28 cellular contexts compared by ENCODE assay signal in the genomic region with DNA sequence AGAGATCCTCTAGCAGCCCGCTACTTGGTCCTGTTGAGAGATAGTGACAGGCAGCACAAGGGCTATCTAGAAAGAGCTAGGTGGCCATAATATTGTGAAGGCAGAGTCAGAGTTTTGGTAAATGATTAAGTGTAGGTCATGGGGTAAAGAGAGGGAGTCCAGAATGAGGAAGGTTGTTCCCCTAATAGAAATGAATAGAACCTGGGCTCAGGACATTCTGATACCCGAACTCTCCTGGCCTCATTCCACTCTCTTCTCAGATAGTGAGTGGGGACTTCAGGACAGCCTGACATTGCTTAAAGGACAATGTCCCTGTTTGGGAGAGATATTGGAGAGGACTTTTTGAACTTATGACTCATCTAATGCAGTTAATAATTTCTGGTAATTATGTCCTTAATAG. TPM values are rescaled to one million over a fixed set of nuclear protein-coding genes. Genes with fewer than 3 reads are reported as not detected.
"Had no signal": no experiment of that assay in that cellular context is flagged by ENCODE, and none has a peak within 500 bp of the region (broad histone marks: within the 10 kb centered on the region; RNA-seq: fewer than 3 reads in every experiment).

No MANE protein-coding gene starts in this region.

- H3K27ac ChIP-seq: brain microvascular endothelial cell, KMS-11, SJCRH30, WERI-Rb-1 had no signal

- DNase-seq: activated CD4-positive, alpha-beta memory T cell treated with anti-CD3 and anti-CD28 coated beads, Interleukin-2, amount 10 ng/mL, durations not matched to agents 7 days and 5 days; activated CD4-positive, alpha-beta T cell treated with anti-CD3 and anti-CD28 coated beads for 36 hours; activated CD4-positive, alpha-beta T cell treated with anti-CD3 and anti-CD28 coated beads, Interleukin-2, amount 50 U/mL, for 1 hour; activated gamma-delta T cell; activated naive CD4-positive, alpha-beta T cell treated with anti-CD3 and anti-CD28 coated beads for 36 hours; activated T-cell treated with anti-CD3 and anti-CD28 coated beads for 4 hours; activated T-cell treated with anti-CD3 and anti-CD28 coated beads, Interleukin-2, amount 50 U/mL, for 48 hours; amygdala; brain microvascular endothelial cell; MG63; MV-4-11; NCI-H1105; NCI-H1436; NCI-H187; NCI-H2081; NCI-H446; NCI-H524; PC-3; SJCRH30; SK-N-SH; T-helper 1 cell; WERI-Rb-1 had no signal

- H3K4me3 ChIP-seq: MG63, SJCRH30 had no signal

- H3K36me3 ChIP-seq: brain microvascular endothelial cell, MG63, SJCRH30, WERI-Rb-1 had no signal

- FAIRE-seq: astrocyte had no signal

- H3K27me3 ChIP-seq: SJCRH30 had no signal

- ATAC-seq: activated CD4-positive, alpha-beta T cell treated with anti-CD3 and anti-CD28 coated beads for 36 hours; activated T-helper 17 cell treated with anti-CD3 and anti-CD28 coated beads, Interleukin-2, amount 50 U/mL, for 72 hours; PC-3 had no signal

- H3K9me3 ChIP-seq: MG63, SJCRH30, SK-N-SH had no signal

- H3K4me1 ChIP-seq: SJCRH30 had no signal

RNA-seq across cellular contexts. Expression of gene SLC5A1, which starts 20.6 kb away (rescaled TPM):
- total RNA-seq: activated CD4-positive, alpha-beta memory T cell treated with anti-CD3 and anti-CD28 coated beads, Interleukin-2, amount 10 ng/mL, durations not matched to agents 7 days and 5 days; activated CD4-positive, alpha-beta T cell treated with anti-CD3 and anti-CD28 coated beads for 36 hours; activated CD8-positive, alpha-beta memory T cell treated with anti-CD3 and anti-CD28 coated beads for 36 hours; activated naive CD4-positive, alpha-beta T cell treated with anti-CD3 and anti-CD28 coated beads for 36 hours; activated T-helper 17 cell treated with anti-CD3 and anti-CD28 coated beads, Interleukin-2, amount 50 U/mL, for 72 hours; astrocyte; PC-3; RPMI7951; SJCRH30; T-helper 2 cell treated with Interferon-gamma antibody and Interleukin-4, amounts not matched to agents 100 ng/mL and 5 ng/mL, for 36 hours had no signal
- polyA plus RNA-seq: SK-N-SH had no signal
